ENCODE assay signal across 12 cellular contexts in the genomic region with DNA sequence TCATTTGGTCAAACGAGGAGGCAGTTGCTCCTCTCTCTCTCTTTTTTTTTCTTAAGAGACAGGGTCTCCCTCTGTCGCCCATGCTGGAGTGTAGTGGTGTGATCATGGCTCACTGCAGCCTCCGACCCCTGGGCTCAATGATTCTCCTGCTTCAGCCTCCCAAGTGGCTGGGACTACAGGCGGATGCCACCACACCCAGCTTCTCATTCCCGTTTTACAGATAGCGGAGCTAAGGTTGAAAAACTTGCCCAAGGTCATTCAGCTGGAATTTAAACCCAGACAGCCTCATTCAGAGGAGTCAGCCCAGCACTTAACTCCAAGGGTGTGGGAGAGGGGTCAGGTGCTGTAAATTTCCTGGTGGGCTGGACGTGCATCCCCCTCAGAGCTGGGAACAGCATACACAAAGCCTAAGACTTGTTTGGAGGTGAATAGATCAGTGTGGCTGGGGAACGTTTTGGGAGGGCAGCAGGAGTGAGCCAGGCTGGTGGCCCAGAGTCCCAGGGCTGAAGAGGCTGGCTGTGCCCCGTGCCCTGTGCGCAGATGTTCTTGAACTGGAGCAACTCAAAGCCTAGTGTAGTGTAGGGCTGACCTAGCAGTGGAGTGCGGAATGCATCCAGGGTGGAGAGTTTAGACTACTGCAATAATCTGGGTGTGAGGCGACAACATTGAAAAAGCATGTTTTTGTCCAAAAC. TPM values are rescaled to one million over a fixed set of nuclear protein-coding genes. Genes with fewer than 3 reads are reported as not detected.
A peak's percentile ranks its signal among the peaks of the same experiment; 100 is the strongest.
DNase-seq lines count a peak whose midpoint lies in the region; ATAC-seq and TF ChIP-seq lines count a peak whose summit lies in the region.
"Had no signal": no experiment of that assay in that cellular context is flagged by ENCODE, and none has a peak within 500 bp of the region (broad histone marks: within the 10 kb centered on the region; RNA-seq: fewer than 3 reads in every experiment).

No MANE protein-coding gene starts in this region.

- peaks cover 41 to 56% of the 10 kb centered on the region in 2 donors for H3K27me3 Mint-ChIP-seq in natural killer cell treated with Interleukin-12 subunit alpha and Interleukin-12 subunit beta and Interleukin-15 and Interleukin-18, amount 100 ng/mL, for 72 hours

- H3K4me3 ChIP-seq in esophagus squamous epithelium, result peak overlapping the region in 3 of 4 donors; percentile 64 to 86 (median 64)
- H3K4me3 ChIP-seq in uterus, result peak overlapping the region; percentile 56 to 85
- no peak overlapping the region for H3K4me3 ChIP-seq in Peyer's patch

- H3K27ac ChIP-seq in esophagus squamous epithelium, result peak overlapping the region in 1 of 4 donors; percentile 85
- H3K27ac ChIP-seq in uterus, result peak overlapping the region; percentile 90 to 96
- H3K27ac ChIP-seq in Peyer's patch, result no peak overlapping the region
- H3K27ac ChIP-seq: KMS-11 had no signal

- DNase-seq in cardiac septum (ENCODE audit: low spot score) (peak; percentile 51), left cardiac atrium (no peak), esophagus squamous epithelium (lab: John Stamatoyannopoulos, UW) (no peak), uterus (no peak), NCI-H526 treated with DMSO at 0.1 percent for 48 hours (lab: John Stamatoyannopoulos, UW) (no peak), Peyer's patch (no peak)
- DNase-seq in natural killer cell treated with Interleukin-12 subunit alpha and Interleukin-12 subunit beta and Interleukin-15 and Interleukin-18, amount 100 ng/mL, for 72 hours (ENCODE audit: low spot score), result no peak
- no peak for DNase-seq in activated CD4-positive, CD25-positive, alpha-beta regulatory T cell treated with anti-CD3 and anti-CD28 coated beads, Interleukin-2, amount 50 U/mL, for 72 hours
- DNase-seq: activated T-cell treated with anti-CD3 and anti-CD28 coated beads, Interleukin-2, amount 50 U/mL, for 4 hours; erythroblast had no signal

- no peaks in the 10 kb centered on the region for H3K36me3 ChIP-seq in esophagus squamous epithelium
- H3K36me3 ChIP-seq in uterus, result no peaks in the 10 kb centered on the region
- H3K36me3 ChIP-seq in Peyer's patch, result no peaks in the 10 kb centered on the region

- intact Hi-C loops in cardiac septum (cut with DNase I), result loop anchor here (5.0 kb wide), 1 partner anchor 39 kb away; no protein-coding TSS in a partner anchor
- intact Hi-C loops in left cardiac atrium (cut with DNase I), result loop anchor here in 1 of 2 donors (10.0 kb wide), 1 partner anchor 101 kb away; the partner anchor contains the start of gene DMBT1
- intact Hi-C loops in esophagus squamous epithelium (cut with DNase I), result no loop called here
- intact Hi-C loops in uterus (cut with DNase I; ENCODE audit: low total_unique reads), result no loop called here

- TF ChIP-seq POLR2A in esophagus squamous epithelium (IDR thresholded peaks at IDR 0.05) (no peak), uterus (IDR thresholded peaks at IDR 0.05) (no peak), Peyer's patch (IDR thresholded peaks at IDR 0.05) (no peak)

- TF ChIP-seq CTCF in esophagus squamous epithelium (IDR thresholded peaks at IDR 0.05) (no peak), uterus (IDR thresholded peaks at IDR 0.05) (no peak), Peyer's patch (IDR thresholded peaks at IDR 0.05) (no peak)

- peaks cover 9 to 52% (median 21%) of the 10 kb centered on the region in 3 donors for H3K4me1 ChIP-seq in esophagus squamous epithelium
- H3K4me1 ChIP-seq in uterus, result peaks cover 0 to 8% of the 10 kb centered on the region in 2 donors
- peaks cover 0 to 19% (median 0%) of the 10 kb centered on the region in 4 donors for H3K4me1 ChIP-seq in Peyer's patch

- H3K27me3 ChIP-seq in esophagus squamous epithelium (peaks cover 0 to 66% (median 0%) of the 10 kb centered on the region in 4 donors), uterus (no peaks in the 10 kb centered on the region), Peyer's patch (no peaks in the 10 kb centered on the region)

- no peak for ATAC-seq in left cardiac atrium
- no peak for ATAC-seq in natural killer cell treated with Interleukin-12 subunit alpha and Interleukin-12 subunit beta and Interleukin-15 and Interleukin-18, amount 100 ng/mL, for 72 hours

- H3K36me3 Mint-ChIP-seq in natural killer cell treated with Interleukin-12 subunit alpha and Interleukin-12 subunit beta and Interleukin-15 and Interleukin-18, amount 100 ng/mL, for 72 hours, result no peaks in the 10 kb centered on the region

- 65 to 73% methylated on average over 8 of the region's 12 CpGs for WGBS in esophagus squamous epithelium, 2 donors

- no peak overlapping the region for H3K27ac Mint-ChIP-seq in natural killer cell treated with Interleukin-12 subunit alpha and Interleukin-12 subunit beta and Interleukin-15 and Interleukin-18, amount 100 ng/mL, for 72 hours
- H3K27ac Mint-ChIP-seq: T-helper 2 cell treated with Interferon-gamma antibody and Interleukin-4, amounts not matched to agents 5 μg/mL and 100 μg/mL, for 36 hours had no signal

- peaks cover 0 to 6% of the 10 kb centered on the region in 2 donors for H3K4me1 Mint-ChIP-seq in natural killer cell treated with Interleukin-12 subunit alpha and Interleukin-12 subunit beta and Interleukin-15 and Interleukin-18, amount 100 ng/mL, for 72 hours (ENCODE audit: low read depth in 2 of 2)

- no peaks in the 10 kb centered on the region for H3K9me3 Mint-ChIP-seq in natural killer cell treated with Interleukin-12 subunit alpha and Interleukin-12 subunit beta and Interleukin-15 and Interleukin-18, amount 100 ng/mL, for 72 hours
- H3K9me3 Mint-ChIP-seq: activated T-cell treated with anti-CD3 and anti-CD28 coated beads, Interleukin-2, amount 50 U/mL, for 4 hours; T-helper 2 cell treated with Interferon-gamma antibody and Interleukin-4, amounts not matched to agents 5 μg/mL and 100 μg/mL, for 36 hours had no signal

- H3K9me3 ChIP-seq in esophagus squamous epithelium (no peaks in the 10 kb centered on the region), uterus (no peaks in the 10 kb centered on the region), Peyer's patch (no peaks in the 10 kb centered on the region)

- H3K4me3 Mint-ChIP-seq in natural killer cell treated with Interleukin-12 subunit alpha and Interleukin-12 subunit beta and Interleukin-15 and Interleukin-18, amount 100 ng/mL, for 72 hours, result peak overlapping the region; percentile 46

RNA-seq across cellular contexts. Expression of gene HTRA1, which starts 2.3 kb away (rescaled TPM):
- total RNA-seq in cardiac septum, result 104 TPM
- total RNA-seq in left cardiac atrium, result 10 to 100 TPM; 69.4 to 73.5 TPM
- 10 to 100 TPM in 3 of 4 donors, 1 to 10 TPM in 1; 6.3 to 62.2 (median 25.8) TPM for total RNA-seq in esophagus squamous epithelium
- not detected for total RNA-seq in natural killer cell treated with Interleukin-12 subunit alpha and Interleukin-12 subunit beta and Interleukin-15 and Interleukin-18, amount 100 ng/mL, for 72 hours
- 100 to 1,000 TPM in 3 of 4 donors, 10 to 100 TPM in 1; 98.3 to 153 (median 142) TPM for total RNA-seq in uterus
- total RNA-seq in Peyer's patch, result 10 to 100 TPM; 12.3 to 26.1 (median 17.3) TPM

RNA-seq across cellular contexts. Expression of gene ARMS2, which starts 9.2 kb away (rescaled TPM):
- total RNA-seq in cardiac septum (0.92 TPM), left cardiac atrium (not detected), esophagus squamous epithelium (not detected), uterus (not detected), Peyer's patch (not detected)
- not detected for total RNA-seq in natural killer cell treated with Interleukin-12 subunit alpha and Interleukin-12 subunit beta and Interleukin-15 and Interleukin-18, amount 100 ng/mL, for 72 hours
- total RNA-seq: activated T-cell treated with anti-CD3 and anti-CD28 coated beads, Interleukin-2, amount 50 U/mL, for 4 hours had no signal

Comparison
In these comparisons a context has a peak if more than half of its experiments do, and no peak if none do; other contexts are left out.
1. H3K27ac ChIP-seq: peak in uterus (2 of 2); none in Peyer's patch (0 of 4).
2. H3K4me3 ChIP-seq: peak in esophagus squamous epithelium (3 of 4) and uterus (2 of 2); none in Peyer's patch (0 of 4).
3. RNA of gene HTRA1, which starts 2.3 kb away (total RNA-seq): 98.3 to 153 TPM in uterus, 104 TPM in cardiac septum (single experiment), 69.4 to 73.5 TPM in left cardiac atrium, 6.3 to 62.2 TPM in esophagus squamous epithelium and 12.3 to 26.1 TPM in Peyer's patch; not detected in natural killer cell treated with Interleukin-12 subunit alpha and Interleukin-12 subunit beta and Interleukin-15 and Interleukin-18, amount 100 ng/mL, for 72 hours; every median in the first group is over 4 times any median in the second.